ENCODE assay signal across 1 cellular context in genomic region chr22:44811141-44811540, GRCh38.
TF ChIP-seq lines count a peak whose summit lies in the region.

No MANE protein-coding gene starts in this region.

TF ChIP-seq in HepG2, 621 proteins besides CTCF, POLR2A, EP300 and RAD21:
- TF ChIP-seq ZNF407 (CRISPR knock-in tag; IDR thresholded peaks at IDR 0.05; ENCODE audit: not compliant biosample characterization), result no peak
- no peak for TF ChIP-seq FOXA3 (CRISPR knock-in tag; IDR thresholded peaks at IDR 0.05)
- TF ChIP-seq, protein P1, sequence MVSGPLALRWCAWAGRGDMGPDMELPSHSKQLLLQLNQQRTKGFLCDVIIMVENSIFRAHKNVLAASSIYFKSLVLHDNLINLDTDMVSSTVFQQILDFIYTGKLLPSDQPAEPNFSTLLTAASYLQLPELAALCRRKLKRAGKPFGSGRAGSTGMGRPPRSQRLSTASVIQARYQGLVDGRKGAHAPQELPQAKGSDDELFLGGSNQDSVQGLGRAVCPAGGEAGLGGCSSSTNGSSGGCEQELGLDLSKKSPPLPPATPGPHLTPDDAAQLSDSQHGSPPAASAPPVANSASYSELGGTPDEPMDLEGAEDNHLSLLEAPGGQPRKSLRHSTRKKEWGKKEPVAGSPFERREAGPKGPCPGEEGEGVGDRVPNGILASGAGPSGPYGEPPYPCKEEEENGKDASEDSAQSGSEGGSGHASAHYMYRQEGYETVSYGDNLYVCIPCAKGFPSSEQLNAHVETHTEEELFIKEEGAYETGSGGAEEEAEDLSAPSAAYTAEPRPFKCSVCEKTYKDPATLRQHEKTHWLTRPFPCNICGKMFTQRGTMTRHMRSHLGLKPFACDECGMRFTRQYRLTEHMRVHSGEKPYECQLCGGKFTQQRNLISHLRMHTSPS (CRISPR knock-in tag; IDR thresholded peaks at IDR 0.05; ENCODE audit: low read depth), result no peak
- no peak for TF ChIP-seq ZNF879 (CRISPR knock-in tag; IDR thresholded peaks at IDR 0.05)
- no peak for TF ChIP-seq ZZZ3 (CRISPR knock-in tag; IDR thresholded peaks at IDR 0.05; ENCODE audit: borderline replicate concordance)
- TF ChIP-seq TCF12 (IDR thresholded peaks at IDR 0.05), result no peak
- no peak for TF ChIP-seq TCF12 (CRISPR knock-in tag; IDR thresholded peaks at IDR 0.05)
- TF ChIP-seq KLF13 (CRISPR knock-in tag; IDR thresholded peaks at IDR 0.05), result no peak
- no peak for TF ChIP-seq ZBTB25 (CRISPR knock-in tag; IDR thresholded peaks at IDR 0.05)
- TF ChIP-seq, protein P2, sequence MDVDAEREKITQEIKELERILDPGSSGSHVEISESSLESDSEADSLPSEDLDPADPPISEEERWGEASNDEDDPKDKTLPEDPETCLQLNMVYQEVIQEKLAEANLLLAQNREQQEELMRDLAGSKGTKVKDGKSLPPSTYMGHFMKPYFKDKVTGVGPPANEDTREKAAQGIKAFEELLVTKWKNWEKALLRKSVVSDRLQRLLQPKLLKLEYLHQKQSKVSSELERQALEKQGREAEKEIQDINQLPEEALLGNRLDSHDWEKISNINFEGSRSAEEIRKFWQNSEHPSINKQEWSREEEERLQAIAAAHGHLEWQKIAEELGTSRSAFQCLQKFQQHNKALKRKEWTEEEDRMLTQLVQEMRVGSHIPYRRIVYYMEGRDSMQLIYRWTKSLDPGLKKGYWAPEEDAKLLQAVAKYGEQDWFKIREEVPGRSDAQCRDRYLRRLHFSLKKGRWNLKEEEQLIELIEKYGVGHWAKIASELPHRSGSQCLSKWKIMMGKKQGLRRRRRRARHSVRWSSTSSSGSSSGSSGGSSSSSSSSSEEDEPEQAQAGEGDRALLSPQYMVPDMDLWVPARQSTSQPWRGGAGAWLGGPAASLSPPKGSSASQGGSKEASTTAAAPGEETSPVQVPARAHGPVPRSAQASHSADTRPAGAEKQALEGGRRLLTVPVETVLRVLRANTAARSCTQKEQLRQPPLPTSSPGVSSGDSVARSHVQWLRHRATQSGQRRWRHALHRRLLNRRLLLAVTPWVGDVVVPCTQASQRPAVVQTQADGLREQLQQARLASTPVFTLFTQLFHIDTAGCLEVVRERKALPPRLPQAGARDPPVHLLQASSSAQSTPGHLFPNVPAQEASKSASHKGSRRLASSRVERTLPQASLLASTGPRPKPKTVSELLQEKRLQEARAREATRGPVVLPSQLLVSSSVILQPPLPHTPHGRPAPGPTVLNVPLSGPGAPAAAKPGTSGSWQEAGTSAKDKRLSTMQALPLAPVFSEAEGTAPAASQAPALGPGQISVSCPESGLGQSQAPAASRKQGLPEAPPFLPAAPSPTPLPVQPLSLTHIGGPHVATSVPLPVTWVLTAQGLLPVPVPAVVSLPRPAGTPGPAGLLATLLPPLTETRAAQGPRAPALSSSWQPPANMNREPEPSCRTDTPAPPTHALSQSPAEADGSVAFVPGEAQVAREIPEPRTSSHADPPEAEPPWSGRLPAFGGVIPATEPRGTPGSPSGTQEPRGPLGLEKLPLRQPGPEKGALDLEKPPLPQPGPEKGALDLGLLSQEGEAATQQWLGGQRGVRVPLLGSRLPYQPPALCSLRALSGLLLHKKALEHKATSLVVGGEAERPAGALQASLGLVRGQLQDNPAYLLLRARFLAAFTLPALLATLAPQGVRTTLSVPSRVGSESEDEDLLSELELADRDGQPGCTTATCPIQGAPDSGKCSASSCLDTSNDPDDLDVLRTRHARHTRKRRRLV (CRISPR knock-in tag; IDR thresholded peaks at IDR 0.05), result no peak
